Comparison of ENCODE assay signal across 8 cellular contexts in the genomic region with DNA sequence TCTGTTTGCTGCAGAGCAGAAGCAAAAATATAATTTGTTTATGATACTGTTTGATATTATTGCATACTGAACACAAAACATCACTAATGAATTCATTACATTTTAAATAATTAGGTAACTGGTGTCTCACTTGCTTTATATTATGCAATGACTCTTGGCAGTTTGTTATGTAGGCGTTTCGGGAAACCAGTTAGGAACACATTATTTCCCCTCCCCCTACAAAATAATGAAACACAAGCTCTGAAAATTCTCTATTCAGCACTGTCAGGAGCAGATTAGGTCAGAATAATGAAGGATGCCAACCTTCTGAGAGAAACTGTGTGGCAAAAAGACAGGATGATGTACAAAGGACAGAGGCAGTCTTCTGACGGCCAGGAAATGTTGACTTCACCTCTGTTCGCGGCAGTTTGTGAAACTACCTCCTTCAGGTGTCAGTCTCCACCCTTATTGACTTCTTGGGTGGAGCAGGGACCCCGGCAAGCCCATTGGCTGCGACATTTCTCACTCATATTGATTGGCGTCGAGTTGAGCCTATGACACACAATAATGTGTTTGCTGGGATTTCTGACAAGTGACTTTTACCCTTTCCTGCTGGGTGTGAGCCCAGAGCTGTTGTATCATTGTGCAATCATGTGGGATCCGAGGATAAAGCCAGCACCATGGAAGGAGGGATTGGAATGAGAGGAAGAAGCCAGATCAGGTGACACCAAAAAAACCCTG. TPM values are rescaled to one million over a fixed set of nuclear protein-coding genes. Genes with fewer than 3 reads are reported as not detected.
DNase-seq lines count a peak whose midpoint lies in the region; ATAC-seq and TF ChIP-seq lines count a peak whose summit lies in the region.

No MANE protein-coding gene starts in this region.

- H3K36me3 ChIP-seq in BE2C: no peaks in the 10 kb centered on the region

- H3K4me3 Mint-ChIP-seq in activated CD4-positive, alpha-beta T cell treated with anti-CD3 and anti-CD28 coated beads for 36 hours: no peak overlapping the region

- H3K4me1 ChIP-seq in BE2C: peaks cover 18% of the 10 kb centered on the region

- CTCF ChIA-PET in activated CD4-positive, alpha-beta T cell treated with anti-CD3 and anti-CD28 coated beads for 36 hours (lab: Charles Lee): no interaction called here

- no peaks in the 10 kb centered on the region for H3K36me3 Mint-ChIP-seq in activated CD4-positive, alpha-beta T cell treated with anti-CD3 and anti-CD28 coated beads for 36 hours (ENCODE audit: low read depth)

- H3K27me3 Mint-ChIP-seq in activated CD4-positive, alpha-beta T cell treated with anti-CD3 and anti-CD28 coated beads for 36 hours: peaks cover 2% of the 10 kb centered on the region

- peak; percentile 61 for DNase-seq in activated CD4-positive, alpha-beta T cell treated with anti-CD3 and anti-CD28 coated beads for 36 hours
- no peak for DNase-seq in activated CD4-positive, alpha-beta T cell treated with anti-CD3 and anti-CD28 coated beads, Interleukin-2, amount 50 U/mL, for 4 hours
- DNase-seq in RPMI8226: peak; percentile 86
- peak; percentile 96 for DNase-seq in fibroblast of gingiva (ENCODE audit: low read depth)
- DNase-seq in nucleus accumbens (lab: John Stamatoyannopoulos, UW): peak in 47 of 56 donors; percentile 29 to 84 (median 71)
- no peak for DNase-seq in 8988T
- DNase-seq in BE2C: no peak

- no peak overlapping the region for H3K27ac Mint-ChIP-seq in activated CD4-positive, alpha-beta T cell treated with anti-CD3 and anti-CD28 coated beads for 36 hours

- POLR2A ChIA-PET in activated CD4-positive, alpha-beta T cell treated with anti-CD3 and anti-CD28 coated beads for 36 hours (lab: Charles Lee): no interaction called here

- peak; percentile 92 for ATAC-seq in activated CD4-positive, alpha-beta T cell treated with anti-CD3 and anti-CD28 coated beads for 36 hours
- ATAC-seq in HG03354 (IDR thresholded peaks at IDR 0.05; ENCODE audit: poor library complexity, severe bottlenecking, unreplicated experiment): no peak

- no peaks in the 10 kb centered on the region for H3K9me3 Mint-ChIP-seq in activated CD4-positive, alpha-beta T cell treated with anti-CD3 and anti-CD28 coated beads for 36 hours (ENCODE audit: low read depth)

- no peaks in the 10 kb centered on the region for H3K27me3 ChIP-seq in BE2C

- TF ChIP-seq CTCF in BE2C (IDR thresholded peaks at IDR 0.05; ENCODE audit: low read depth, low read length): no peak

- H3K4me3 ChIP-seq in BE2C (ENCODE audit: low read depth, low read length): no peak overlapping the region

- no peaks in the 10 kb centered on the region for H3K9me3 ChIP-seq in BE2C

- H3K4me1 Mint-ChIP-seq in activated CD4-positive, alpha-beta T cell treated with anti-CD3 and anti-CD28 coated beads for 36 hours: peaks cover 2% of the 10 kb centered on the region

- intact Hi-C loops in activated CD4-positive, alpha-beta T cell treated with anti-CD3 and anti-CD28 coated beads for 36 hours (cut with DNase I, micrococcal nuclease): no loop called here

RNA-seq across cellular contexts. Expression of a gene that starts 34.0 kb away (rescaled TPM):
- 1 to 10 TPM; 1.3 to 1.8 TPM for total RNA-seq in activated CD4-positive, alpha-beta T cell treated with anti-CD3 and anti-CD28 coated beads for 36 hours
- 6.0 TPM for polyA plus RNA-seq in BE2C (2012; ENCODE audit: insufficient read depth, insufficient read length, low read depth)

Comparison
In these comparisons a context has a peak if more than half of its experiments do, and no peak if none do; other contexts are left out.
1. DNase-seq: peak in activated CD4-positive, alpha-beta T cell treated with anti-CD3 and anti-CD28 coated beads for 36 hours (single experiment), RPMI8226 (single experiment), fibroblast of gingiva (single experiment) and nucleus accumbens (47 of 56); none in activated CD4-positive, alpha-beta T cell treated with anti-CD3 and anti-CD28 coated beads, Interleukin-2, amount 50 U/mL, for 4 hours (0 of 2), 8988T (single experiment) and BE2C (single experiment).